16 cellular contexts compared by ENCODE assay signal in the genomic region with DNA sequence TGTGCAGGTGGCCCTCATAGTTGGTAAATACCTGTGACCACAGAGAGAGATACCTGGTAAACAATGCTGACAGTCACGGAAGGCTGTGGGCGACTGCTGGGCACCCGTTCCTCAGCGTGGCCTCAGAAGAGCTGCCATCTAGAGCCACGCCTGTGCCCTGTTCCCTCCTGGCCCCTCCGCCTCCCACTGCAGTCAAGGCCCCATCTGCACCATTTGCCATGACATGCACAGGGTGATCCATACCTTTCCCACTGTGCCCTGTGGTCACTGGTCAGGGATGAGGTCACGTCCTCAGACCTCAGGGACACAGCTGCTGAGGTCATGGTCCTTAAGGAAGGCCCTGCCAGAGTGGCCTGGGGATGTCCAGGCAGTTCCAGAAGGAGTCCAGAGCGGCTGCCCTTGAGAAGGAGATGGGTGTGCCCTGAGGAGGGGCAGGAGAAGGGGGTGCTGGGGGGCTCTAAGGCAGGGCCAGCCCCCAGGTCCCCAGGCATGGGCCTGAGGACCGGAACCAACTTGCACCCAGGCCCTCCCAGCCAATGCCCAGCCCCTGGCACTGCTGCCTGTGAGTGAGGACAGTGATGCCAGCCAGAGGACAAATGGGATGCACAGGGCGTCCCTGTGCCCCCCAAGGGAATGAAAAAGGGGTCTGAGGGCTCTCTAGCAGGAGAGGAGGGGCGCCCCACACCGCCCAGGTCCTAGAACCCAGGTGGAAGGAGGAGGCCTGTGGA. TPM values are rescaled to one million over a fixed set of nuclear protein-coding genes. Genes with fewer than 3 reads are reported as not detected.
DNase-seq lines count a peak whose midpoint lies in the region; ATAC-seq, FAIRE-seq and TF ChIP-seq lines count a peak whose summit lies in the region.
"Had no signal": no experiment of that assay in that cellular context is flagged by ENCODE, and none has a peak within 500 bp of the region (broad histone marks: within the 10 kb centered on the region; RNA-seq: fewer than 3 reads in every experiment).

No MANE protein-coding gene starts in this region.

- peak; percentile 48 for DNase-seq in activated CD8-positive, alpha-beta memory T cell treated with anti-CD3 and anti-CD28 coated beads for 24 hours
- DNase-seq in activated CD8-positive, alpha-beta memory T cell treated with anti-CD3 and anti-CD28 coated beads, Interleukin-2, amount 50 U/mL, for 4 hours: no peak
- DNase-seq in SK-N-SH: peak; percentile 39
- no peak for DNase-seq in HepG2 (ENCODE audit: low spot score)
- DNase-seq in ureter (ENCODE audit: low spot score): peak; percentile 32
- no peak for DNase-seq in foreskin keratinocyte

- FAIRE-seq in HepG2 (lab: Jason Lieb, UNC): no peak
- FAIRE-seq: H54 had no signal

- POLR2A ChIA-PET in SK-N-SH (lab: Yijun Ruan, JAX): no interaction called here
- POLR2A ChIA-PET in HepG2 (lab: Yijun Ruan, JAX): interaction anchor here (1.0 kb wide), 1 partner anchor 244 kb away, joined by 3 read pairs; no protein-coding TSS in a partner anchor

- TF ChIP-seq RAD21 in SK-N-SH (IDR thresholded peaks at IDR 0.05; ENCODE audit: low read length): no peak
- no peak for TF ChIP-seq RAD21 in HepG2 (CRISPR knock-in tag; IDR thresholded peaks at IDR 0.05)

- BruUV-seq in HepG2 (replicated peaks; lab: Mats Ljungman, UMichigan): no TSS peak

- in situ Hi-C loops in HepG2 (cut with HindIII; ENCODE audit: extremely low pct_ligation_motif_present, low pct_unique_long_range_greater_than_20kb): loop anchor here (10.0 kb wide), 1 partner anchor 242 kb away; no protein-coding TSS in a partner anchor

- no peaks in the 10 kb centered on the region for H3K9me3 ChIP-seq in SK-N-SH
- no peaks in the 10 kb centered on the region for H3K9me3 ChIP-seq in HepG2 (ENCODE audit: low read length)
- H3K9me3 ChIP-seq: gastroesophageal sphincter, left lung, MG63, psoas muscle had no signal

- TF ChIP-seq POLR2A in HepG2 (IDR thresholded peaks at IDR 0.05; ENCODE audit: insufficient read depth in 1 of 2, low read depth in 2 of 2, low read length in 2 of 2): no peak

- intact Hi-C loops in HepG2 (cut with micrococcal nuclease; ENCODE audit: unreplicated experiment): loop anchor here (1.0 to 5.0 kb wide), 3 partner anchors 34 to 244 kb away; no protein-coding TSS in a partner anchor

- H3F3A ChIP-seq in SK-N-SH (replicated peaks; ENCODE audit: insufficient read depth): no peaks in the 10 kb centered on the region

- WGBS in SK-N-SH (ENCODE audit: low lambda C conversion rate): 81% methylated on average over 6 of the region's 12 CpGs
- 74% methylated on average over 6 of the region's 12 CpGs for WGBS in HepG2 (ENCODE audit: low lambda C conversion rate)

- H3K4me2 ChIP-seq in SK-N-SH (no peak overlapping the region), HepG2 (ENCODE audit: low read depth, low read length) (no peak overlapping the region)
- H3K4me2 ChIP-seq: PC-9 had no signal

- ATAC-seq in HepG2 (peak; percentile 14), foreskin keratinocyte (no peak), HG02642 (IDR thresholded peaks at IDR 0.05; ENCODE audit: poor library complexity, unreplicated experiment) (no peak)
- no peak for ATAC-seq in activated CD4-positive, CD25-positive, alpha-beta regulatory T cell treated with anti-CD3 and anti-CD28 coated beads, Interleukin-2, amount 50 U/mL, for 24 hours

- H3K4me1 ChIP-seq in SK-N-SH (ENCODE audit: control insufficient read depth in 1 of 2, insufficient read depth in 2 of 2, low read depth in 1 of 2, low read length in 1 of 2) (no peaks in the 10 kb centered on the region), HepG2 (ENCODE audit: insufficient read depth, low read length) (peaks cover 23% of the 10 kb centered on the region), foreskin keratinocyte (no peaks in the 10 kb centered on the region)

- TF ChIP-seq EP300 in SK-N-SH (IDR thresholded peaks at IDR 0.05; ENCODE audit: borderline replicate concordance in 1 of 2, low read depth in 1 of 2, low read length in 1 of 2): no peak
- no peak for TF ChIP-seq EP300 in HepG2 (IDR thresholded peaks at IDR 0.05; ENCODE audit: low read depth in 2 of 2, low read length in 2 of 2)
- no peak for TF ChIP-seq EP300 in HepG2 (CRISPR knock-in tag; IDR thresholded peaks at IDR 0.05; ENCODE audit: borderline replicate concordance)

- H3K4me3 ChIP-seq in SK-N-SH (ENCODE audit: low read depth in 2 of 2, low read length in 1 of 2) (peak overlapping the region in 1 of 2 experiments; percentile 7; a peak in 1 of 4 replicates), HepG2 (replicated peaks in 1 of 3; ENCODE audit: insufficient read depth in 1 of 3, low read depth in 2 of 3, low read length in 3 of 3) (no peak overlapping the region)
- H3K4me3 ChIP-seq: gastroesophageal sphincter, left lung, MG63, PC-9, psoas muscle, tibial nerve had no signal

- H3K36me3 ChIP-seq in SK-N-SH (replicated peaks in 1 of 2; ENCODE audit: control insufficient read depth in 1 of 2, insufficient read depth in 2 of 2, low read length in 1 of 2): peaks cover 5 to 11% of the 10 kb centered on the region in 2 experiments
- H3K36me3 ChIP-seq in HepG2 (replicated peaks in 1 of 2; ENCODE audit: control insufficient read depth in 1 of 2, insufficient read depth in 2 of 2, low read length in 2 of 2): peaks cover 0 to 4% of the 10 kb centered on the region in 2 experiments; a peak in 2 of 5 replicates
- H3K36me3 ChIP-seq: gastroesophageal sphincter, left lung had no signal

- no peak overlapping the region for H2AFZ ChIP-seq in SK-N-SH (ENCODE audit: low read depth)
- no peak overlapping the region for H2AFZ ChIP-seq in HepG2 (ENCODE audit: low read length)
- H2AFZ ChIP-seq: PC-9 had no signal

- H3K27ac ChIP-seq in SK-N-SH (ENCODE audit: low read depth in 2 of 2, low read length in 1 of 2) (no peak overlapping the region), HepG2 (ENCODE audit: extremely low read length, insufficient read depth, low read length) (no peak overlapping the region), foreskin keratinocyte (no peak overlapping the region)
- H3K27ac ChIP-seq: 22Rv1, gastroesophageal sphincter, left lung, PC-9, psoas muscle, tibial nerve had no signal

- no peaks in the 10 kb centered on the region for H3K9me2 ChIP-seq in SK-N-SH

- H3K27me3 ChIP-seq in SK-N-SH (ENCODE audit: insufficient read depth) (no peaks in the 10 kb centered on the region), HepG2 (ENCODE audit: control insufficient read depth in 1 of 2, insufficient read depth in 2 of 2, low read length in 2 of 2) (no peaks in the 10 kb centered on the region), foreskin keratinocyte (peaks cover 27% of the 10 kb centered on the region)
- H3K27me3 ChIP-seq: MG63 had no signal

- H4K20me1 ChIP-seq in SK-N-SH (ENCODE audit: insufficient read depth) (no peaks in the 10 kb centered on the region), HepG2 (ENCODE audit: insufficient read depth, low read length) (0 out of 2 replicates have a peak, but pooled peaks cover 3% of the 10 kb centered on the region)

- H3K9ac ChIP-seq in SK-N-SH (no peak overlapping the region), HepG2 (ENCODE audit: insufficient read depth, low read depth, low read length) (no peak overlapping the region)

- no peaks in the 10 kb centered on the region for H3K79me2 ChIP-seq in SK-N-SH (ENCODE audit: insufficient read depth)
- no peaks in the 10 kb centered on the region for H3K79me2 ChIP-seq in HepG2 (ENCODE audit: insufficient read depth, low read length)

- CTCF ChIA-PET in SK-N-SH (lab: Yijun Ruan, JAX) (interaction anchor here (0.8 to 9.2 kb wide), 29 partner anchors 9 to 748 kb away, joined by 3 to 119 read pairs (median 5); partner anchors contain the start of gene NKD2), HepG2 (lab: Yijun Ruan, JAX; ENCODE audit: low intra/inter-chr PET ratio, low total read pairs) (interaction anchor here (0.8 to 3.3 kb wide), 4 partner anchors 59 to 251 kb away, joined by 3 to 34 read pairs (median 8); partner anchors contain the start of gene NKD2)

- TF ChIP-seq CTCF in SK-N-SH (IDR thresholded peaks at IDR 0.05): no peak
- TF ChIP-seq CTCF in HepG2 (CRISPR knock-in tag; IDR thresholded peaks at IDR 0.05): no peak
- TF ChIP-seq CTCF in foreskin keratinocyte (conservative IDR thresholded peaks at IDR 0.05): no peak

RNA-seq across cellular contexts. Expression of gene TRIP13, which starts 30.2 kb away (rescaled TPM):
- polyA plus RNA-seq in SK-N-SH (2012; rRNA removed): 21.2 and 24.1 TPM in 2 replicates
- polyA plus RNA-seq in SK-N-SH (2012; cell fraction: cytosol; rRNA removed): 22.3 and 22.7 TPM in 2 replicates
- 20.1 and 28.8 TPM in 2 replicates for polyA plus RNA-seq in SK-N-SH (2012; cell fraction: nucleus; rRNA removed)
- total RNA-seq in HepG2 (2016; rRNA removed; fragmentation: Illumina TruSeq; extraction: Trizol): 33.0 and 39.5 TPM in 2 replicates
- 8.1 and 9.8 TPM in 2 replicates for total RNA-seq in HepG2 (2016; cell fraction: cytosol; rRNA removed; fragmentation: Illumina TruSeq; extraction: Trizol; ENCODE audit: low read depth)
- total RNA-seq in HepG2 (2016; cell fraction: insoluble cytoplasmic fraction; rRNA removed; fragmentation: Illumina TruSeq; extraction: Trizol): 33.0 and 42.4 TPM in 2 replicates
- 19.4 and 20.2 TPM in 2 replicates for total RNA-seq in HepG2 (2016; cell fraction: membrane; rRNA removed; fragmentation: Illumina TruSeq; extraction: Trizol)
- total RNA-seq in HepG2 (2016; cell fraction: nucleus; rRNA removed; fragmentation: Illumina TruSeq; extraction: Trizol): 18.6 TPM in 2 replicates
- 12.8 and 13.5 TPM in 2 replicates for polyA plus RNA-seq in HepG2 (2011; rRNA removed)
- polyA plus RNA-seq in HepG2 (2011; cell fraction: cytosol; rRNA removed): 6.1 and 7.0 TPM in 2 replicates
- polyA plus RNA-seq in HepG2 (2011; cell fraction: nucleus; rRNA removed): 11.6 and 18.6 TPM in 2 replicates
- 6.5 and 11.3 TPM in 2 replicates for polyA plus RNA-seq in HepG2 (2012)
- polyA plus RNA-seq in HepG2 (2016; cell fraction: cytosol; fragmentation: Illumina TruSeq; extraction: Trizol; ENCODE audit: low read depth): 4.9 and 6.9 TPM in 2 replicates
- polyA plus RNA-seq in HepG2 (2016; cell fraction: insoluble cytoplasmic fraction; fragmentation: Illumina TruSeq; extraction: Trizol; ENCODE audit: low read depth): 44.2 and 47.5 TPM in 2 replicates
- polyA plus RNA-seq in HepG2 (2016; cell fraction: membrane; fragmentation: Illumina TruSeq; extraction: Trizol; ENCODE audit: low read depth): 13.5 and 13.6 TPM in 2 replicates
- 42.0 and 45.8 TPM in 2 replicates for polyA plus RNA-seq in HepG2 (2016; cell fraction: nucleus; fragmentation: Illumina TruSeq; extraction: Trizol; ENCODE audit: insufficient read depth, low read depth)
- 6.3 and 101 TPM in 2 replicates for polyA minus RNA-seq in HepG2 (2011; rRNA and poly(A)+ RNA removed; ENCODE audit: low replicate concordance)
- polyA minus RNA-seq in HepG2 (2011; cell fraction: cytosol; rRNA and poly(A)+ RNA removed): 4.5 and 11.3 TPM in 2 replicates
- polyA minus RNA-seq in HepG2 (2011; cell fraction: nucleus; rRNA and poly(A)+ RNA removed): 9.2 and 11.7 TPM in 2 replicates
- 1.7 TPM for total RNA-seq in ureter
- total RNA-seq in foreskin keratinocyte: 43.4 and 58.3 TPM in 2 replicates
- polyA plus RNA-seq in foreskin keratinocyte: 27.7 and 37.9 TPM in 2 replicates

RNA-seq across cellular contexts. Expression of gene BRD9, which starts 30.3 kb away (rescaled TPM):
- polyA plus RNA-seq in SK-N-SH (2012; rRNA removed) (17.5 and 19.5 TPM in 2 replicates), HepG2 (2011; rRNA removed) (5.2 and 6.3 TPM in 2 replicates), foreskin keratinocyte (29.3 and 31.6 TPM in 2 replicates)
- polyA plus RNA-seq in SK-N-SH (2012; cell fraction: cytosol; rRNA removed): 14.2 and 14.8 TPM in 2 replicates
- 67.3 and 75.1 TPM in 2 replicates for polyA plus RNA-seq in SK-N-SH (2012; cell fraction: nucleus; rRNA removed)
- total RNA-seq in HepG2 (2016; rRNA removed; fragmentation: Illumina TruSeq; extraction: Trizol) (20.7 and 22.9 TPM in 2 replicates), ureter (63.6 TPM), foreskin keratinocyte (35.1 and 38.6 TPM in 2 replicates)
- total RNA-seq in HepG2 (2016; cell fraction: cytosol; rRNA removed; fragmentation: Illumina TruSeq; extraction: Trizol; ENCODE audit: low read depth): 6.6 and 8.1 TPM in 2 replicates
- total RNA-seq in HepG2 (2016; cell fraction: insoluble cytoplasmic fraction; rRNA removed; fragmentation: Illumina TruSeq; extraction: Trizol): 18.6 and 24.6 TPM in 2 replicates
- total RNA-seq in HepG2 (2016; cell fraction: membrane; rRNA removed; fragmentation: Illumina TruSeq; extraction: Trizol): 10.4 and 11.6 TPM in 2 replicates
- 30.9 and 31.0 TPM in 2 replicates for total RNA-seq in HepG2 (2016; cell fraction: nucleus; rRNA removed; fragmentation: Illumina TruSeq; extraction: Trizol)
- 4.5 and 4.6 TPM in 2 replicates for polyA plus RNA-seq in HepG2 (2011; cell fraction: cytosol; rRNA removed)
- polyA plus RNA-seq in HepG2 (2011; cell fraction: nucleus; rRNA removed): 36.0 and 39.4 TPM in 2 replicates
- 10.7 and 10.9 TPM in 2 replicates for polyA plus RNA-seq in HepG2 (2012)
- 2.4 and 2.5 TPM in 2 replicates for polyA plus RNA-seq in HepG2 (2016; cell fraction: cytosol; fragmentation: Illumina TruSeq; extraction: Trizol; ENCODE audit: low read depth)
- 17.6 and 19.2 TPM in 2 replicates for polyA plus RNA-seq in HepG2 (2016; cell fraction: insoluble cytoplasmic fraction; fragmentation: Illumina TruSeq; extraction: Trizol; ENCODE audit: low read depth)
- 4.9 and 5.4 TPM in 2 replicates for polyA plus RNA-seq in HepG2 (2016; cell fraction: membrane; fragmentation: Illumina TruSeq; extraction: Trizol; ENCODE audit: low read depth)
- polyA plus RNA-seq in HepG2 (2016; cell fraction: nucleus; fragmentation: Illumina TruSeq; extraction: Trizol; ENCODE audit: insufficient read depth, low read depth): 65.1 and 68.5 TPM in 2 replicates
- polyA minus RNA-seq in HepG2 (2011; rRNA and poly(A)+ RNA removed; ENCODE audit: low replicate concordance): 15.9 and 73.1 TPM in 2 replicates
- polyA minus RNA-seq in HepG2 (2011; cell fraction: cytosol; rRNA and poly(A)+ RNA removed): 4.1 and 5.6 TPM in 2 replicates
- polyA minus RNA-seq in HepG2 (2011; cell fraction: nucleus; rRNA and poly(A)+ RNA removed): 30.7 and 34.1 TPM in 2 replicates

Comparison
In these comparisons a context has a peak if more than half of its experiments do, and no peak if none do; other contexts are left out.
1. DNase-seq: peak in activated CD8-positive, alpha-beta memory T cell treated with anti-CD3 and anti-CD28 coated beads for 24 hours (single experiment), SK-N-SH (single experiment) and ureter (single experiment); none in activated CD8-positive, alpha-beta memory T cell treated with anti-CD3 and anti-CD28 coated beads, Interleukin-2, amount 50 U/mL, for 4 hours (single experiment), HepG2 (single experiment) and foreskin keratinocyte (0 of 2).